8 cellular contexts compared by ENCODE assay signal in genomic region chr15:30903497-30904187, GRCh38. TPM values are rescaled to one million over a fixed set of nuclear protein-coding genes. Genes with fewer than 3 reads are reported as not detected.
DNase-seq lines count a peak whose midpoint lies in the region; ATAC-seq and TF ChIP-seq lines count a peak whose summit lies in the region.

FAN1 (plus strand) TSS chr15:30903915; CDS start chr15:30904664, 749 bp downstream.

- H3K9me3 ChIP-seq in breast epithelium = no peaks in the 10 kb centered on the region
- no peaks in the 10 kb centered on the region for H3K9me3 ChIP-seq in iPS-18a (ENCODE audit: control insufficient read depth, low read depth, low read length)
- no peaks in the 10 kb centered on the region for H3K9me3 ChIP-seq in skeletal muscle tissue (ENCODE audit: control insufficient read depth in 3 of 3, low read length in 3 of 3)

- intact Hi-C loops in breast epithelium (cut with DNase I; ENCODE audit: low total_unique reads) = no loop called here

- TF ChIP-seq POLR2A in breast epithelium (IDR thresholded peaks at IDR 0.05) = no peak

- H3K9ac ChIP-seq in iPS-18a (ENCODE audit: low read length) = peak within 1 kb of the TSS; percentile 61
- H3K9ac ChIP-seq in skeletal muscle tissue (ENCODE audit: low read depth in 1 of 3, low read length in 3 of 3) = peak within 1 kb of the TSS; percentile 82 to 93 (median 88)

- H3K4me3 ChIP-seq in GM12864 (ENCODE audit: low read depth, low read length) (peak within 1 kb of the TSS; percentile 59), breast epithelium (peak within 1 kb of the TSS; percentile 76 to 95 (median 77)), iPS-18a (ENCODE audit: low read length) (peak within 1 kb of the TSS; percentile 85), skeletal muscle tissue (ENCODE audit: low read length in 3 of 3) (peak within 1 kb of the TSS; percentile 82 to 93 (median 91))

- peak; percentile 91 for ATAC-seq in HG02588 (IDR thresholded peaks at IDR 0.05; ENCODE audit: unreplicated experiment)

- H3K36me3 ChIP-seq in breast epithelium (no peaks in the 10 kb centered on the region), iPS-18a (ENCODE audit: control insufficient read depth, low read depth, low read length) (peaks cover under 1% of the 10 kb centered on the region), skeletal muscle tissue (ENCODE audit: control insufficient read depth in 3 of 3, insufficient read depth in 3 of 3, low read length in 3 of 3) (peaks cover under 1 to 5% (median 4%) of the 10 kb centered on the region in 3 donors)

- H3K27me3 ChIP-seq in breast epithelium (no peaks in the 10 kb centered on the region), iPS-18a (ENCODE audit: control insufficient read depth, insufficient read depth, low read length) (no peaks in the 10 kb centered on the region), skeletal muscle tissue (ENCODE audit: control insufficient read depth in 3 of 3, insufficient read depth in 3 of 3, low read length in 3 of 3) (no peaks in the 10 kb centered on the region)

- H3K4me1 ChIP-seq in breast epithelium (peaks cover 3 to 14% of the 10 kb centered on the region in 2 donors), iPS-18a (ENCODE audit: control insufficient read depth, low read depth, low read length) (peaks cover 4% of the 10 kb centered on the region), skeletal muscle tissue (ENCODE audit: control insufficient read depth in 3 of 3, insufficient read depth in 3 of 3, low read length in 3 of 3) (peaks cover 14 to 23% (median 15%) of the 10 kb centered on the region in 3 donors)

- DNase-seq in GM12864 (ENCODE audit: low read depth) (peak; percentile 57), NCI-H146 treated with DMSO at 0.1 percent for 48 hours (lab: John Stamatoyannopoulos, UW; ENCODE audit: unreplicated experiment) (peak; percentile 55), breast epithelium (ENCODE audit: low spot score in 2 of 2) (peak; percentile 77 to 87), MV-4-11 (lab: John Stamatoyannopoulos, UW) (no peak)

- TF ChIP-seq CTCF in GM12864 (IDR thresholded peaks at IDR 0.05; ENCODE audit: low read depth, low read length, missing control alignments) (no peak), VCaP (conservative IDR thresholded peaks at IDR 0.05) (no peak), breast epithelium (IDR thresholded peaks at IDR 0.05) (no peak)

- H3K27ac ChIP-seq in VCaP (peak within 1 kb of the TSS; percentile 83), breast epithelium (peak within 1 kb of the TSS; percentile 53 to 90), iPS-18a (ENCODE audit: low read length) (no peak within 1 kb of the TSS), skeletal muscle tissue (ENCODE audit: low read depth, low read length) (peak within 1 kb of the TSS; percentile 77)

RNA-seq across cellular contexts. Expression of gene FAN1, which starts in this region (rescaled TPM):
- total RNA-seq in breast epithelium (10 to 100 TPM; 13.1 to 20.9 (median 15.4) TPM), skeletal muscle tissue (26.6 TPM)
